Comparison of ENCODE assay signal across 8 cellular contexts in genomic region chr2:231709636-231709980, GRCh38. TPM values are rescaled to one million over a fixed set of nuclear protein-coding genes. Genes with fewer than 3 reads are reported as not detected.
DNase-seq lines count a peak whose midpoint lies in the region; ATAC-seq and TF ChIP-seq lines count a peak whose summit lies in the region.

No MANE protein-coding gene starts in this region.

- H3K4me1 ChIP-seq in endocrine pancreas (ENCODE audit: control insufficient read depth, insufficient read depth, low read length), result no peaks in the 10 kb centered on the region
- peaks cover 35 to 40% of the 10 kb centered on the region in 2 donors for H3K4me1 ChIP-seq in naive thymus-derived CD4-positive, alpha-beta T cell (ENCODE audit: control insufficient read depth in 2 of 2, insufficient read depth in 2 of 2, low read length in 2 of 2)

- H3K27me3 ChIP-seq in endocrine pancreas (ENCODE audit: control insufficient read depth, insufficient read depth, low read length), result no peaks in the 10 kb centered on the region
- H3K27me3 ChIP-seq in naive thymus-derived CD4-positive, alpha-beta T cell (ENCODE audit: control insufficient read depth in 2 of 2, insufficient read depth in 2 of 2, low read length in 2 of 2), result no peaks in the 10 kb centered on the region

- H3K4me3 ChIP-seq in WI38 (ENCODE audit: low read depth, low read length), result peak overlapping the region; percentile 95
- no peak overlapping the region for H3K4me3 ChIP-seq in endocrine pancreas (ENCODE audit: control insufficient read depth, insufficient read depth, low read length)
- peak overlapping the region; percentile 90 for H3K4me3 ChIP-seq in naive thymus-derived CD4-positive, alpha-beta T cell (ENCODE audit: low read length)

- H3K9me3 ChIP-seq in endocrine pancreas (ENCODE audit: control insufficient read depth, low read length), result no peaks in the 10 kb centered on the region
- H3K9me3 ChIP-seq in naive thymus-derived CD4-positive, alpha-beta T cell (ENCODE audit: control insufficient read depth in 2 of 3, low read length in 3 of 3), result no peaks in the 10 kb centered on the region

- no peak for ATAC-seq in naive thymus-derived CD4-positive, alpha-beta T cell
- no peak for ATAC-seq in GM19467 (IDR thresholded peaks at IDR 0.05; ENCODE audit: unreplicated experiment)
- no peak for ATAC-seq in GM19023 (IDR thresholded peaks at IDR 0.05; ENCODE audit: unreplicated experiment)
- ATAC-seq in HG02885 (IDR thresholded peaks at IDR 0.05; ENCODE audit: poor library complexity, unreplicated experiment), result no peak

- intact Hi-C loops in naive thymus-derived CD4-positive, alpha-beta T cell (cut with micrococcal nuclease), result loop anchor here in 1 of 2 donors (5.0 to 10.0 kb wide), 4 partner anchors 608 to 1558 kb away; partner anchors contain the start of genes PSMD1 and SP100

- H3K9me3 Mint-ChIP-seq in naive thymus-derived CD4-positive, alpha-beta T cell, result peaks cover 0 to 14% (median 0%) of the 10 kb centered on the region in 11 donors

- H3K27me3 Mint-ChIP-seq in naive thymus-derived CD4-positive, alpha-beta T cell, result peaks cover 0 to 6% (median 0%) of the 10 kb centered on the region in 5 donors

- H3K4me1 Mint-ChIP-seq in naive thymus-derived CD4-positive, alpha-beta T cell, result peaks cover 26 to 51% (median 41%) of the 10 kb centered on the region in 7 donors

- peaks cover 10 to 37% (median 24%) of the 10 kb centered on the region in 5 donors for H3K36me3 Mint-ChIP-seq in naive thymus-derived CD4-positive, alpha-beta T cell

- DNase-seq in NK-92 treated with Interleukin-12 subunit alpha and Interleukin-12 subunit beta, amount 100 ng/mL, for 24 hours (lab: John Stamatoyannopoulos, UW), result peak; percentile 65
- DNase-seq in NK-92 (lab: John Stamatoyannopoulos, UW; ENCODE audit: unreplicated experiment), result no peak
- peak in 5 of 9 donors; percentile 44 to 62 (median 54) for DNase-seq in naive thymus-derived CD4-positive, alpha-beta T cell

- no peaks in the 10 kb centered on the region for H3K36me3 ChIP-seq in endocrine pancreas (ENCODE audit: control insufficient read depth, insufficient read depth, low read length)
- H3K36me3 ChIP-seq in naive thymus-derived CD4-positive, alpha-beta T cell (ENCODE audit: control insufficient read depth in 2 of 3, insufficient read depth in 3 of 3, low read length in 3 of 3), result peaks cover 12 to 51% (median 15%) of the 10 kb centered on the region in 3 experiments

- CTCF ChIA-PET in naive thymus-derived CD4-positive, alpha-beta T cell (lab: Charles Lee), result interaction anchor here (0.5 to 1.3 kb wide), 5 partner anchors 20 to 51 kb away, joined by 3 to 6 read pairs (median 4); no protein-coding TSS in a partner anchor

- peak overlapping the region; percentile 95 for H3K27ac ChIP-seq in naive thymus-derived CD4-positive, alpha-beta T cell (ENCODE audit: low read depth, low read length)

- no peak for TF ChIP-seq CTCF in WI38 (IDR thresholded peaks at IDR 0.05; ENCODE audit: low read depth, low read length)

- POLR2A ChIA-PET in naive thymus-derived CD4-positive, alpha-beta T cell (lab: Charles Lee), result interaction anchor here (0.6 to 8.8 kb wide), 10 partner anchors 9 to 246 kb away, joined by 3 to 241 read pairs (median 8); partner anchors contain the start of gene NCL

- peak overlapping the region; percentile 88 to 99 (median 92) for H3K4me3 Mint-ChIP-seq in naive thymus-derived CD4-positive, alpha-beta T cell

- H3K27ac Mint-ChIP-seq in naive thymus-derived CD4-positive, alpha-beta T cell, result peak overlapping the region; percentile 91 to 100 (median 96)

- H3K9ac ChIP-seq in endocrine pancreas (ENCODE audit: control insufficient read depth, insufficient read depth, low read length), result peak overlapping the region; percentile 68

RNA-seq across cellular contexts. Expression of gene PTMA, which starts 1.3 kb away (rescaled TPM):
- total RNA-seq in naive thymus-derived CD4-positive, alpha-beta T cell, result 1,000 to 10,000 TPM; 1,211 to 1,988 (median 1,290) TPM
- polyA plus RNA-seq in naive thymus-derived CD4-positive, alpha-beta T cell, result 1,000 to 10,000 TPM; 1,543 to 2,051 TPM
